ENCODE assay signal across 8 cellular contexts in genomic region chr9:129737479-129738269, GRCh38. TPM values are rescaled to one million over a fixed set of nuclear protein-coding genes. Genes with fewer than 3 reads are reported as not detected.
DNase-seq lines count a peak whose midpoint lies in the region; ATAC-seq and TF ChIP-seq lines count a peak whose summit lies in the region.

No MANE protein-coding gene starts in this region.

- no peak overlapping the region for H3K27ac Mint-ChIP-seq in activated CD4-positive, alpha-beta T cell treated with anti-CD3 and anti-CD28 coated beads for 36 hours

- no peaks in the 10 kb centered on the region for H3K36me3 Mint-ChIP-seq in activated CD4-positive, alpha-beta T cell treated with anti-CD3 and anti-CD28 coated beads for 36 hours (ENCODE audit: low read depth)

- H3K4me1 Mint-ChIP-seq in activated CD4-positive, alpha-beta T cell treated with anti-CD3 and anti-CD28 coated beads for 36 hours: peaks cover 6% of the 10 kb centered on the region

- CTCF ChIA-PET in activated CD4-positive, alpha-beta T cell treated with anti-CD3 and anti-CD28 coated beads for 36 hours (lab: Charles Lee): interaction anchor here (0.5 to 6.9 kb wide), 39 partner anchors 8 to 691 kb away, joined by 3 to 101 read pairs (median 4); partner anchors contain the start of gene PTGES

- peak; percentile 91 for DNase-seq in GM03348 (ENCODE audit: low spot score)
- DNase-seq in NCI-H345 treated with DMSO at 0.1 percent for 48 hours (lab: John Stamatoyannopoulos, UW; ENCODE audit: unreplicated experiment): peak; percentile 53
- peak; percentile 93 for DNase-seq in activated CD4-positive, alpha-beta T cell treated with anti-CD3 and anti-CD28 coated beads for 36 hours
- DNase-seq in choroid plexus epithelial cell (ENCODE audit: low read depth): peak; percentile 73
- peak; percentile 87 for DNase-seq in left lobe of liver (ENCODE audit: low spot score)
- peak; percentile 90 to 92 for DNase-seq in stimulated activated CD4-positive, alpha-beta T cell treated with anti-CD3 and anti-CD28 coated beads, Interleukin-2, amount 100 ng/mL, for 24 hours

- peak overlapping the region; percentile 55 for H3K4me3 Mint-ChIP-seq in activated CD4-positive, alpha-beta T cell treated with anti-CD3 and anti-CD28 coated beads for 36 hours

- POLR2A ChIA-PET in activated CD4-positive, alpha-beta T cell treated with anti-CD3 and anti-CD28 coated beads for 36 hours (lab: Charles Lee): interaction anchor here (0.5 to 1.1 kb wide), 5 partner anchors 14 to 112 kb away, joined by 3 to 4 read pairs (median 4); partner anchors contain the start of gene NTMT1

- TF ChIP-seq CTCF in choroid plexus epithelial cell (conservative IDR thresholded peaks at IDR 0.05; ENCODE audit: low read depth, low read length): peak; percentile 94

- no peaks in the 10 kb centered on the region for H3K27me3 Mint-ChIP-seq in activated CD4-positive, alpha-beta T cell treated with anti-CD3 and anti-CD28 coated beads for 36 hours

- ATAC-seq in HG02970 (IDR thresholded peaks at IDR 0.05; ENCODE audit: low FRiP score, unreplicated experiment): peak; percentile 79
- ATAC-seq in activated CD4-positive, alpha-beta T cell treated with anti-CD3 and anti-CD28 coated beads for 36 hours: peak; percentile 89
- ATAC-seq in left lobe of liver: peak; percentile 98
- ATAC-seq in GM21515 (IDR thresholded peaks at IDR 0.05; ENCODE audit: unreplicated experiment): no peak

- intact Hi-C loops in activated CD4-positive, alpha-beta T cell treated with anti-CD3 and anti-CD28 coated beads for 36 hours (cut with DNase I, micrococcal nuclease): loop anchor here (1.0 to 5.0 kb wide), 4 partner anchors 46 to 365 kb away; partner anchors contain the start of gene ASB6 (in 1 of the 2)

- H3K9me3 Mint-ChIP-seq in activated CD4-positive, alpha-beta T cell treated with anti-CD3 and anti-CD28 coated beads for 36 hours (ENCODE audit: low read depth): no peaks in the 10 kb centered on the region

- H3K4me3 ChIP-seq in choroid plexus epithelial cell (ENCODE audit: low read depth, low read length): peak overlapping the region; percentile 56

RNA-seq across cellular contexts. Expression of gene PTGES, which starts 15.2 kb away (rescaled TPM):
- under 1 TPM; 0.09 to 0.16 TPM for total RNA-seq in activated CD4-positive, alpha-beta T cell treated with anti-CD3 and anti-CD28 coated beads for 36 hours
- total RNA-seq in left lobe of liver: not detected
